In genomic region chr17:43372273-43372911, GRCh38 we compare ENCODE assay signal across 1 cellular context.
TF ChIP-seq lines count a peak whose summit lies in the region.

No MANE protein-coding gene starts in this region.

TF ChIP-seq in K562, 482 proteins besides CTCF, POLR2A, EP300 and RAD21 (continued from another document):
- TF ChIP-seq ZNF740 (CRISPR knock-in tag; IDR thresholded peaks at IDR 0.05) (no peak), ZNF740 (tag; IDR thresholded peaks at IDR 0.05) (no peak), ZNF354B (CRISPR knock-in tag; IDR thresholded peaks at IDR 0.05) (no peak), CCNT2 (IDR thresholded peaks at IDR 0.05; ENCODE audit: borderline replicate concordance, extremely low read depth, insufficient read length, low read depth, low read length) (no peak), FOSL1 (tag; conservative IDR thresholded peaks at IDR 0.05) (peak; percentile 65), TCF3 (CRISPR knock-in tag; IDR thresholded peaks at IDR 0.05) (no peak), HNRNPLL (IDR thresholded peaks at IDR 0.05; ENCODE audit: low read depth, low read length, poor library complexity, severe bottlenecking) (no peak), ZNF644 (tag; IDR thresholded peaks at IDR 0.05; ENCODE audit: low read depth) (no peak), ARID3A (IDR thresholded peaks at IDR 0.05; ENCODE audit: borderline replicate concordance, low read depth, low read length) (no peak), NFXL1 (CRISPR knock-in tag; IDR thresholded peaks at IDR 0.05) (no peak), RREB1 (CRISPR knock-in tag; IDR thresholded peaks at IDR 0.05) (no peak), SMAD3 (CRISPR knock-in tag; conservative IDR thresholded peaks at IDR 0.05) (no peak), SMARCC2 (IDR thresholded peaks at IDR 0.05; ENCODE audit: low read depth) (no peak), MED1 (CRISPR knock-in tag; IDR thresholded peaks at IDR 0.05; ENCODE audit: borderline replicate concordance) (no peak), SIRT6 (IDR thresholded peaks at IDR 0.05; ENCODE audit: low read depth, low read length) (no peak), KAT8 (IDR thresholded peaks at IDR 0.05; ENCODE audit: low read depth) (no peak), KDM2B (CRISPR knock-in tag; IDR thresholded peaks at IDR 0.05) (no peak), BCLAF1 (IDR thresholded peaks at IDR 0.05; ENCODE audit: borderline replicate concordance in 1 of 2, control insufficient read depth in 1 of 2, low read depth in 2 of 2, low read length in 1 of 2) (no peak), ZNF184 (CRISPR knock-in tag; IDR thresholded peaks at IDR 0.05) (no peak), HDAC1 (IDR thresholded peaks at IDR 0.05) (no peak), ATF3 (IDR thresholded peaks at IDR 0.05) (peak; percentile 69; the same call in 1 of the 2 replicates), ATF3 (CRISPR knock-in tag; conservative IDR thresholded peaks at IDR 0.05) (no peak), ZNF696 (CRISPR knock-in tag; conservative IDR thresholded peaks at IDR 0.05) (no peak), HNRNPH1 (optimal IDR thresholded peaks at IDR 0.05; ENCODE audit: low read depth, low read length) (no peak), CEBPG (CRISPR knock-in tag; IDR thresholded peaks at IDR 0.05) (no peak), CEBPG (tag; conservative IDR thresholded peaks at IDR 0.05 in 1 of 2, IDR thresholded peaks at IDR 0.05 in 1 of 2) (no peak), ELF4 (CRISPR knock-in tag; IDR thresholded peaks at IDR 0.05) (no peak), CXXC5 (CRISPR knock-in tag; IDR thresholded peaks at IDR 0.05) (no peak), SPI1 (IDR thresholded peaks at IDR 0.05; ENCODE audit: borderline replicate concordance, low read depth, low read length) (0 out of 2 replicates have a peak, but pooled peaks have one; percentile 15), NELFE (IDR thresholded peaks at IDR 0.05; ENCODE audit: insufficient read depth, insufficient read length) (no peak)
TF ChIP-seq in K562: peak in this region for 14.
